2 cellular contexts compared by ENCODE assay signal in the genomic region with DNA sequence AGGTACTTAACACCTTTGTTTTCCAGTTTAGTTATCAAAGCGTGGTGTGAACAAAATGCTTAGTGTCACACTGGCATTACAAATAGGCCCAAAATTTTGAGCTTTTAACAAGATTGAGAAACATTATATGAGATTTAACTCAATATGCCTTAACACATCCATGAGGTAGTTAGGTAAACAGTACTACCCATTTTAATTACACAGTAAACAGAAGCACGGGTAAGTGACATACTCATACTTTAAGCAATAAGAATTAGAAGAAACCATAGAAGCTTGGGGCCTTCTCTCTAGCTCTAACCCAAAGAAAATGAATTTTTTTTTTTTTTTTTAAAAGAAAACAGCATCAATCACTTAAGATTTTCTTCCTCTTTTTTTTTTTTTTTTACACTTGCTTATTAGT.
TF ChIP-seq lines count a peak whose summit lies in the region.

No MANE protein-coding gene starts in this region.

TF ChIP-seq in HepG2, 621 proteins besides CTCF, POLR2A, EP300 and RAD21 (continues in another document):
- TF ChIP-seq ZNF430 (CRISPR knock-in tag; IDR thresholded peaks at IDR 0.05) (no peak), PRPF4 (IDR thresholded peaks at IDR 0.05; ENCODE audit: low read depth, low read length, poor library complexity, severe bottlenecking) (no peak), ZNF546 (CRISPR knock-in tag; conservative IDR thresholded peaks at IDR 0.05) (no peak), RXRB (CRISPR knock-in tag; IDR thresholded peaks at IDR 0.05; ENCODE audit: borderline replicate concordance) (no peak)
- TF ChIP-seq, protein P1, sequence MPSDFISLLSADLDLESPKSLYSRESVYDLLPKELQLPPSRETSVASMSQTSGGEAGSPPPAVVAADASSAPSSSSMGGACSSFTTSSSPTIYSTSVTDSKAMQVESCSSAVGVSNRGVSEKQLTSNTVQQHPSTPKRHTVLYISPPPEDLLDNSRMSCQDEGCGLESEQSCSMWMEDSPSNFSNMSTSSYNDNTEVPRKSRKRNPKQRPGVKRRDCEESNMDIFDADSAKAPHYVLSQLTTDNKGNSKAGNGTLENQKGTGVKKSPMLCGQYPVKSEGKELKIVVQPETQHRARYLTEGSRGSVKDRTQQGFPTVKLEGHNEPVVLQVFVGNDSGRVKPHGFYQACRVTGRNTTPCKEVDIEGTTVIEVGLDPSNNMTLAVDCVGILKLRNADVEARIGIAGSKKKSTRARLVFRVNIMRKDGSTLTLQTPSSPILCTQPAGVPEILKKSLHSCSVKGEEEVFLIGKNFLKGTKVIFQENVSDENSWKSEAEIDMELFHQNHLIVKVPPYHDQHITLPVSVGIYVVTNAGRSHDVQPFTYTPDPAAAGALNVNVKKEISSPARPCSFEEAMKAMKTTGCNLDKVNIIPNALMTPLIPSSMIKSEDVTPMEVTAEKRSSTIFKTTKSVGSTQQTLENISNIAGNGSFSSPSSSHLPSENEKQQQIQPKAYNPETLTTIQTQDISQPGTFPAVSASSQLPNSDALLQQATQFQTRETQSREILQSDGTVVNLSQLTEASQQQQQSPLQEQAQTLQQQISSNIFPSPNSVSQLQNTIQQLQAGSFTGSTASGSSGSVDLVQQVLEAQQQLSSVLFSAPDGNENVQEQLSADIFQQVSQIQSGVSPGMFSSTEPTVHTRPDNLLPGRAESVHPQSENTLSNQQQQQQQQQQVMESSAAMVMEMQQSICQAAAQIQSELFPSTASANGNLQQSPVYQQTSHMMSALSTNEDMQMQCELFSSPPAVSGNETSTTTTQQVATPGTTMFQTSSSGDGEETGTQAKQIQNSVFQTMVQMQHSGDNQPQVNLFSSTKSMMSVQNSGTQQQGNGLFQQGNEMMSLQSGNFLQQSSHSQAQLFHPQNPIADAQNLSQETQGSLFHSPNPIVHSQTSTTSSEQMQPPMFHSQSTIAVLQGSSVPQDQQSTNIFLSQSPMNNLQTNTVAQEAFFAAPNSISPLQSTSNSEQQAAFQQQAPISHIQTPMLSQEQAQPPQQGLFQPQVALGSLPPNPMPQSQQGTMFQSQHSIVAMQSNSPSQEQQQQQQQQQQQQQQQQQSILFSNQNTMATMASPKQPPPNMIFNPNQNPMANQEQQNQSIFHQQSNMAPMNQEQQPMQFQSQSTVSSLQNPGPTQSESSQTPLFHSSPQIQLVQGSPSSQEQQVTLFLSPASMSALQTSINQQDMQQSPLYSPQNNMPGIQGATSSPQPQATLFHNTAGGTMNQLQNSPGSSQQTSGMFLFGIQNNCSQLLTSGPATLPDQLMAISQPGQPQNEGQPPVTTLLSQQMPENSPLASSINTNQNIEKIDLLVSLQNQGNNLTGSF (CRISPR knock-in tag; IDR thresholded peaks at IDR 0.05), result no peak
- TF ChIP-seq, protein P2, sequence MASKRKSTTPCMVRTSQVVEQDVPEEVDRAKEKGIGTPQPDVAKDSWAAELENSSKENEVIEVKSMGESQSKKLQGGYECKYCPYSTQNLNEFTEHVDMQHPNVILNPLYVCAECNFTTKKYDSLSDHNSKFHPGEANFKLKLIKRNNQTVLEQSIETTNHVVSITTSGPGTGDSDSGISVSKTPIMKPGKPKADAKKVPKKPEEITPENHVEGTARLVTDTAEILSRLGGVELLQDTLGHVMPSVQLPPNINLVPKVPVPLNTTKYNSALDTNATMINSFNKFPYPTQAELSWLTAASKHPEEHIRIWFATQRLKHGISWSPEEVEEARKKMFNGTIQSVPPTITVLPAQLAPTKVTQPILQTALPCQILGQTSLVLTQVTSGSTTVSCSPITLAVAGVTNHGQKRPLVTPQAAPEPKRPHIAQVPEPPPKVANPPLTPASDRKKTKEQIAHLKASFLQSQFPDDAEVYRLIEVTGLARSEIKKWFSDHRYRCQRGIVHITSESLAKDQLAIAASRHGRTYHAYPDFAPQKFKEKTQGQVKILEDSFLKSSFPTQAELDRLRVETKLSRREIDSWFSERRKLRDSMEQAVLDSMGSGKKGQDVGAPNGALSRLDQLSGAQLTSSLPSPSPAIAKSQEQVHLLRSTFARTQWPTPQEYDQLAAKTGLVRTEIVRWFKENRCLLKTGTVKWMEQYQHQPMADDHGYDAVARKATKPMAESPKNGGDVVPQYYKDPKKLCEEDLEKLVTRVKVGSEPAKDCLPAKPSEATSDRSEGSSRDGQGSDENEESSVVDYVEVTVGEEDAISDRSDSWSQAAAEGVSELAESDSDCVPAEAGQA (IDR thresholded peaks at IDR 0.05; ENCODE audit: low read depth), result no peak
- TF ChIP-seq, protein P2 (CRISPR knock-in tag; IDR thresholded peaks at IDR 0.05; ENCODE audit: borderline replicate concordance), result no peak
- TF ChIP-seq, protein P3, sequence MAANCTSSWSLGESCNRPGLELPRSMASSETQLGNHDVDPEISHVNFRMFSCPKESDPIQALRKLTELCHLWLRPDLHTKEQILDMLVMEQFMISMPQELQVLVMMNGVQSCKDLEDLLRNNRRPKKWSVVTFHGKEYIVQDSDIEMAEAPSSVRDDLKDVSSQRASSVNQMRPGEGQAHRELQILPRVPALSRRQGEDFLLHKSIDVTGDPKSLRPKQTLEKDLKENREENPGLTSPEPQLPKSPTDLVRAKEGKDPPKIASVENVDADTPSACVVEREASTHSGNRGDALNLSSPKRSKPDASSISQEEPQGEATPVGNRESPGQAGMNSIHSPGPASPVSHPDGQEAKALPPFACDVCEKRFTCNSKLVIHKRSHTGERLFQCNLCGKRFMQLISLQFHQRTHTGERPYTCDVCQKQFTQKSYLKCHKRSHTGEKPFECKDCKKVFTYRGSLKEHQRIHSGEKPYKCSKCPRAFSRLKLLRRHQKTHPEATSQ (CRISPR knock-in tag; IDR thresholded peaks at IDR 0.05; ENCODE audit: borderline replicate concordance), result no peak
- TF ChIP-seq, protein P4, sequence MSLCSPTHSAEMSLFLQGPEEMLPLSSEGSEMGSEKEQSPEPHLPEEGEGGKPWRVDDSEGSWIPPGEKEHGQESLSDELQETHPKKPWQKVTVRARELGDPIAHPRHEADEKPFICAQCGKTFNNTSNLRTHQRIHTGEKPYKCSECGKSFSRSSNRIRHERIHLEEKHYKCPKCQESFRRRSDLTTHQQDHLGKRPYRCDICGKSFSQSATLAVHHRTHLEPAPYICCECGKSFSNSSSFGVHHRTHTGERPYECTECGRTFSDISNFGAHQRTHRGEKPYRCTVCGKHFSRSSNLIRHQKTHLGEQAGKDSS (CRISPR knock-in tag; IDR thresholded peaks at IDR 0.05; ENCODE audit: borderline replicate concordance, low read depth), result no peak

TF ChIP-seq in GM12891, 5 proteins besides CTCF, POLR2A, EP300 and RAD21:
- TF ChIP-seq TAF1 (IDR thresholded peaks at IDR 0.05; ENCODE audit: low read depth, low read length) (no peak), PAX5 (IDR thresholded peaks at IDR 0.05; ENCODE audit: insufficient read depth, low read length, severe bottlenecking) (no peak), SPI1 (IDR thresholded peaks at IDR 0.05; ENCODE audit: low read depth, low read length) (no peak), POLR2AphosphoS5 (IDR thresholded peaks at IDR 0.05; ENCODE audit: low read depth, low read length) (no peak), POU2F2 (IDR thresholded peaks at IDR 0.05; ENCODE audit: low read depth, low read length) (no peak)
